Comparison of ENCODE assay signal across 8 cellular contexts in genomic region chr4:88456757-88457306, GRCh38. TPM values are rescaled to one million over a fixed set of nuclear protein-coding genes. Genes with fewer than 3 reads are reported as not detected.
DNase-seq lines count a peak whose midpoint lies in the region; ATAC-seq and TF ChIP-seq lines count a peak whose summit lies in the region.

TSS of gene HERC5 (plus strand) at chr4:88457119. CDS start at chr4:88457270, 151 bp downstream.

- peak within 1 kb of the TSS; percentile 89 for H3K27ac Mint-ChIP-seq in dendritic cell treated with granulocyte-macrophage colony-stimulating factor and Interleukin-4, amounts not matched to agents 40 ng/mL and 50 ng/mL, for 4 days

- H3K4me3 Mint-ChIP-seq in dendritic cell treated with granulocyte-macrophage colony-stimulating factor and Interleukin-4, amounts not matched to agents 40 ng/mL and 50 ng/mL, for 4 days: peak within 1 kb of the TSS; percentile 96

- peaks cover 13% of the 10 kb centered on the region for H3K36me3 Mint-ChIP-seq in dendritic cell treated with granulocyte-macrophage colony-stimulating factor and Interleukin-4, amounts not matched to agents 40 ng/mL and 50 ng/mL, for 4 days (ENCODE audit: low read depth)

- CTCF ChIA-PET in AG04450 (lab: Charles Lee): interaction anchor here (0.7 to 1.6 kb wide), 6 partner anchors 58 to 241 kb away, joined by 3 to 8 read pairs (median 6); no protein-coding TSS in a partner anchor

- no peaks in the 10 kb centered on the region for H3K9me3 Mint-ChIP-seq in dendritic cell treated with granulocyte-macrophage colony-stimulating factor and Interleukin-4, amounts not matched to agents 40 ng/mL and 50 ng/mL, for 4 days

- TF ChIP-seq CTCF in AG04450 (IDR thresholded peaks at IDR 0.05; ENCODE audit: low read depth, low read length): peak; percentile 59

- ATAC-seq in GM18858 (IDR thresholded peaks at IDR 0.05; ENCODE audit: unreplicated experiment) (peak; percentile 89), HG03066 (IDR thresholded peaks at IDR 0.05; ENCODE audit: low read depth, unreplicated experiment) (peak; percentile 88), left lobe of liver (peak; percentile 97)

- H3K9me3 ChIP-seq in AG04450 (ENCODE audit: control insufficient read depth, insufficient read depth, low read length): peaks cover 10% of the 10 kb centered on the region

- POLR2A ChIA-PET in AG04450 (lab: Yijun Ruan, JAX): interaction anchor here (0.8 kb wide), 1 partner anchor 238 kb away, joined by 3 read pairs; no protein-coding TSS in a partner anchor

- no peak within 1 kb of the TSS for H3K27ac ChIP-seq in AG04450 (ENCODE audit: low read depth, low read length)

- intact Hi-C loops in dendritic cell treated with granulocyte-macrophage colony-stimulating factor and Interleukin-4, amounts not matched to agents 40 ng/mL and 50 ng/mL, for 4 days (cut with micrococcal nuclease): loop anchor here (1.0 to 2.0 kb wide), 2 partner anchors 78 to 175 kb away; partner anchors contain the start of gene HERC6

- H3K27me3 Mint-ChIP-seq in dendritic cell treated with granulocyte-macrophage colony-stimulating factor and Interleukin-4, amounts not matched to agents 40 ng/mL and 50 ng/mL, for 4 days: peaks cover 5% of the 10 kb centered on the region

- DNase-seq in AG04450 (ENCODE audit: low read depth, low spot score) (peak; percentile 23), NCI-H345 treated with DMSO at 0.1 percent for 48 hours (lab: John Stamatoyannopoulos, UW; ENCODE audit: unreplicated experiment) (peak; percentile 59), left lobe of liver (ENCODE audit: low spot score) (peak; percentile 97)
- peak; percentile 89 for DNase-seq in activated CD4-positive, alpha-beta T cell treated with anti-CD3 and anti-CD28 coated beads for 48 hours
- peak; percentile 84 to 89 for DNase-seq in stimulated activated CD4-positive, alpha-beta T cell treated with anti-CD3 and anti-CD28 coated beads, Interleukin-2, amount 100 ng/mL, for 24 hours

- peak within 1 kb of the TSS; percentile 67 for H3K4me3 ChIP-seq in AG04450 (ENCODE audit: low read depth, low read length)

- peaks cover 13% of the 10 kb centered on the region for H3K4me1 Mint-ChIP-seq in dendritic cell treated with granulocyte-macrophage colony-stimulating factor and Interleukin-4, amounts not matched to agents 40 ng/mL and 50 ng/mL, for 4 days (ENCODE audit: low read depth)

- H3K27me3 ChIP-seq in AG04450 (ENCODE audit: control insufficient read depth, insufficient read depth, low read length): peaks cover 22% of the 10 kb centered on the region

RNA-seq across cellular contexts. Expression of gene HERC5, which starts in this region (rescaled TPM):
- 0.05 and 0.06 TPM in 2 replicates for polyA plus RNA-seq in AG04450 (2011; rRNA removed)
- not detected in 2 replicates for polyA minus RNA-seq in AG04450 (2011; rRNA and poly(A)+ RNA removed)
- total RNA-seq in left lobe of liver: 1.4 TPM

Comparison
In these comparisons a context has a peak if more than half of its experiments do, and no peak if none do; other contexts are left out.
1. Peak in DNase-seq and H3K4me3 ChIP-seq in AG04450; RNA of the gene not detected or under 1 TPM.
2. DNase-seq: peak in every context shown above with its lines; median percentile 97 in left lobe of liver; 89 in activated CD4-positive, alpha-beta T cell treated with anti-CD3 and anti-CD28 coated beads for 48 hours; 86 in stimulated activated CD4-positive, alpha-beta T cell treated with anti-CD3 and anti-CD28 coated beads, Interleukin-2, amount 100 ng/mL, for 24 hours; 59 in NCI-H345 treated with DMSO at 0.1 percent for 48 hours; 23 in AG04450.